18 cellular contexts compared by ENCODE assay signal in genomic region chr21:37062592-37062933, GRCh38. TPM values are rescaled to one million over a fixed set of nuclear protein-coding genes. Genes with fewer than 3 reads are reported as not detected.
"Had no signal": no experiment of that assay in that cellular context is flagged by ENCODE, and none has a peak within 500 bp of the region (broad histone marks: within the 10 kb centered on the region; RNA-seq: fewer than 3 reads in every experiment).

No MANE protein-coding gene starts in this region.

- H3K36me3 ChIP-seq: uterus had no signal

- FAIRE-seq: bronchial epithelial cell had no signal

- ATAC-seq: activated T-helper 17 cell treated with anti-CD3 and anti-CD28 coated beads, Interleukin-2, amount 50 U/mL, for 72 hours; natural killer cell treated with Interleukin-12 subunit alpha and Interleukin-12 subunit beta and Interleukin-15 and Interleukin-18, amount 100 ng/mL, for 72 hours; right lobe of liver; stimulated activated memory B cell treated with anti-CD40 and anti-IgM and Interleukin-4, amounts not matched to agents 10 μg/mL and 1 μg/mL and 100 μg/mL, for 72 hours had no signal

- H3K4me1 ChIP-seq: right lobe of liver, uterus had no signal

- H3K4me3 ChIP-seq: coronary artery, heart right ventricle, right lobe of liver, skin epidermis, stomach, uterus had no signal

- H3K9me3 Mint-ChIP-seq: activated naive CD8-positive, alpha-beta T cell treated with anti-CD3 and anti-CD28 coated beads for 36 hours; activated T-helper 17 cell treated with anti-CD3 and anti-CD28 coated beads, Interleukin-2, amount 50 U/mL, for 72 hours; natural killer cell treated with Interleukin-12 subunit alpha and Interleukin-12 subunit beta and Interleukin-15 and Interleukin-18, amount 100 ng/mL, for 72 hours had no signal

- H3K36me3 Mint-ChIP-seq: natural killer cell treated with Interleukin-12 subunit alpha and Interleukin-12 subunit beta and Interleukin-15 and Interleukin-18, amount 100 ng/mL, for 72 hours had no signal

- H3K4me1 Mint-ChIP-seq: activated T-helper 17 cell treated with anti-CD3 and anti-CD28 coated beads, Interleukin-2, amount 50 U/mL, for 72 hours had no signal

- H3K27ac ChIP-seq: coronary artery, epithelial cell of prostate, heart right ventricle, right lobe of liver, stomach, uterus had no signal

- DNase-seq: activated CD4-positive, alpha-beta T cell treated with anti-CD3 and anti-CD28 coated beads for 1 hour; activated naive CD8-positive, alpha-beta T cell treated with anti-CD3 and anti-CD28 coated beads for 36 hours; activated T-cell treated with anti-CD3 and anti-CD28 coated beads, Interleukin-2, amount 50 U/mL, for 1 hour; amniotic stem cell; heart right ventricle; islet precursor cell; left cardiac atrium; right lobe of liver; stimulated activated CD4-positive, alpha-beta T cell treated with anti-CD3 and anti-CD28 coated beads, Interleukin-2, amount 100 ng/mL, for 24 hours; stomach; uterus had no signal

- H3K27ac Mint-ChIP-seq: activated naive CD8-positive, alpha-beta T cell treated with anti-CD3 and anti-CD28 coated beads for 36 hours; activated T-helper 17 cell treated with anti-CD3 and anti-CD28 coated beads, Interleukin-2, amount 50 U/mL, for 72 hours; natural killer cell treated with Interleukin-12 subunit alpha and Interleukin-12 subunit beta and Interleukin-15 and Interleukin-18, amount 100 ng/mL, for 72 hours; stimulated activated memory B cell treated with anti-CD40 and anti-IgM and Interleukin-4, amounts not matched to agents 10 μg/mL and 1 μg/mL and 100 μg/mL, for 72 hours had no signal

- H3K27me3 ChIP-seq: heart right ventricle, right lobe of liver, stomach, uterus had no signal

- H3K27me3 Mint-ChIP-seq: activated naive CD8-positive, alpha-beta T cell treated with anti-CD3 and anti-CD28 coated beads for 36 hours; activated T-helper 17 cell treated with anti-CD3 and anti-CD28 coated beads, Interleukin-2, amount 50 U/mL, for 72 hours; natural killer cell treated with Interleukin-12 subunit alpha and Interleukin-12 subunit beta and Interleukin-15 and Interleukin-18, amount 100 ng/mL, for 72 hours; stimulated activated memory B cell treated with anti-CD40 and anti-IgM and Interleukin-4, amounts not matched to agents 10 μg/mL and 1 μg/mL and 100 μg/mL, for 72 hours had no signal

- H3K9me3 ChIP-seq: heart right ventricle, right lobe of liver, stomach, uterus had no signal

- H3K4me3 Mint-ChIP-seq: activated naive CD8-positive, alpha-beta T cell treated with anti-CD3 and anti-CD28 coated beads for 36 hours; activated T-helper 17 cell treated with anti-CD3 and anti-CD28 coated beads, Interleukin-2, amount 50 U/mL, for 72 hours; natural killer cell treated with Interleukin-12 subunit alpha and Interleukin-12 subunit beta and Interleukin-15 and Interleukin-18, amount 100 ng/mL, for 72 hours; stimulated activated memory B cell treated with anti-CD40 and anti-IgM and Interleukin-4, amounts not matched to agents 10 μg/mL and 1 μg/mL and 100 μg/mL, for 72 hours had no signal

RNA-seq across cellular contexts. Expression of gene RIPPLY3, which starts 56.1 kb away (rescaled TPM):
- total RNA-seq: heart right ventricle; left cardiac atrium; natural killer cell treated with Interleukin-12 subunit alpha and Interleukin-12 subunit beta and Interleukin-15 and Interleukin-18, amount 100 ng/mL, for 72 hours had no signal
